In the genomic region with DNA sequence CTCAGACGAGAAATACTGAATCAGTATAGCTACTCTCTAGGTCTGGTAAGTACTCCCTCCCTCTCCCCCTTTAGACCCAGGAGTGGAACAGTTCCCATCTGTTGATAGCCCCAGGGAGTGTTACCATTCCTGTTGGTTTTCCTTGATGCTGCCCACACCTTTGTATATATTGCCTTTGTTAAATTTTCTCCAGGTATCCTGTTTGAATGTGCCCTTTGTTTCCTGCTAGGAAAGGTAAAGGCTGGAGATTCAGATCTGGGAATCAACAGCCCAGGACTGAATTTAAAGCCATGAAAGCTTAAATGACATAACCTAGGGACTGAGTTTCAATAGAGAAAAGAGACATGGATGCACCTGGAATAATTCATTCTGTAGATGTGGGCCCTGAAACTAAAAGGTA, we compare ENCODE assay signal across 16 cellular contexts.
A peak's percentile ranks its signal among the peaks of the same experiment; 100 is the strongest.
DNase-seq lines count a peak whose midpoint lies in the region; ATAC-seq and TF ChIP-seq lines count a peak whose summit lies in the region.
"Had no signal": no experiment of that assay in that cellular context is flagged by ENCODE, and none has a peak within 500 bp of the region (broad histone marks: within the 10 kb centered on the region; RNA-seq: fewer than 3 reads in every experiment).

No MANE protein-coding gene starts in this region.

- no peak overlapping the region for H3K27ac Mint-ChIP-seq in WTC11
- no peak overlapping the region for H3K27ac Mint-ChIP-seq in activated CD4-positive, alpha-beta T cell treated with anti-CD3 and anti-CD28 coated beads, Interleukin-2, amount 10 ng/mL, durations not matched to agents 24 days and 14 days
- H3K27ac Mint-ChIP-seq: CD8-positive, alpha-beta memory T cell; H9 had no signal

- no peak overlapping the region for H3K4me3 Mint-ChIP-seq in WTC11
- H3K4me3 Mint-ChIP-seq in activated CD4-positive, alpha-beta T cell treated with anti-CD3 and anti-CD28 coated beads, Interleukin-2, amount 10 ng/mL, durations not matched to agents 24 days and 14 days: no peak overlapping the region
- H3K4me3 Mint-ChIP-seq: CD8-positive, alpha-beta memory T cell; H9 had no signal

- no peaks in the 10 kb centered on the region for H3K9me3 ChIP-seq in mucosa of descending colon
- H3K9me3 ChIP-seq: BLaER1 had no signal

- H3K36me3 Mint-ChIP-seq in WTC11: no peaks in the 10 kb centered on the region
- no peaks in the 10 kb centered on the region for H3K36me3 Mint-ChIP-seq in activated CD4-positive, alpha-beta T cell treated with anti-CD3 and anti-CD28 coated beads, Interleukin-2, amount 10 ng/mL, durations not matched to agents 24 days and 14 days (ENCODE audit: low read depth)

- peak; percentile 59 for DNase-seq in NCI-H2171 treated with DMSO at 0.1 percent for 48 hours (lab: John Stamatoyannopoulos, UW)
- no peak for DNase-seq in NCI-H2171 (lab: John Stamatoyannopoulos, UW)
- DNase-seq in NCI-H146 treated with DMSO at 0.1 percent for 48 hours (lab: John Stamatoyannopoulos, UW; ENCODE audit: unreplicated experiment): peak; percentile 80
- no peak for DNase-seq in WTC11 (ENCODE audit: low spot score)
- peak in 1 of 3 donors; percentile 14 for DNase-seq in mucosa of descending colon
- DNase-seq in D341Med (ENCODE audit: low spot score): no peak
- no peak for DNase-seq in OCI-M1 (lab: John Stamatoyannopoulos, UW)
- no peak for DNase-seq in activated CD4-positive, alpha-beta T cell treated with anti-CD3 and anti-CD28 coated beads, Interleukin-2, amount 10 ng/mL, durations not matched to agents 24 days and 14 days
- DNase-seq: 8988T; AML-193; CD8-positive, alpha-beta memory T cell; DMS 273 treated with DMSO at 0.1 percent for 48 hours; GM23248; H9 had no signal

- no peaks in the 10 kb centered on the region for H3K9me3 Mint-ChIP-seq in WTC11
- peaks cover 4% of the 10 kb centered on the region for H3K9me3 Mint-ChIP-seq in activated CD4-positive, alpha-beta T cell treated with anti-CD3 and anti-CD28 coated beads, Interleukin-2, amount 10 ng/mL, durations not matched to agents 24 days and 14 days
- H3K9me3 Mint-ChIP-seq: H9 had no signal

- H3K4me1 ChIP-seq in mucosa of descending colon (ENCODE audit: low read depth): no peaks in the 10 kb centered on the region
- H3K4me1 ChIP-seq: BLaER1 had no signal

- no peak for TF ChIP-seq CTCF in WTC11 (IDR thresholded peaks at IDR 0.05)
- no peak for TF ChIP-seq CTCF in mucosa of descending colon (IDR thresholded peaks at IDR 0.05)

- ATAC-seq in WTC11: no peak; the same call in 1 of the 2 replicates
- peak; percentile 96 for ATAC-seq in mucosa of descending colon

- H3K4me1 Mint-ChIP-seq in WTC11: peaks cover 17% of the 10 kb centered on the region
- no peaks in the 10 kb centered on the region for H3K4me1 Mint-ChIP-seq in activated CD4-positive, alpha-beta T cell treated with anti-CD3 and anti-CD28 coated beads, Interleukin-2, amount 10 ng/mL, durations not matched to agents 24 days and 14 days
- H3K4me1 Mint-ChIP-seq: CD8-positive, alpha-beta memory T cell had no signal

- CTCF ChIA-PET in WTC11 (lab: Charles Lee): no interaction called here

- no peaks in the 10 kb centered on the region for H3K36me3 ChIP-seq in mucosa of descending colon (ENCODE audit: low read depth)
- H3K36me3 ChIP-seq: BLaER1 had no signal

- H3K4me3 ChIP-seq in mucosa of descending colon: no peak overlapping the region
- H3K4me3 ChIP-seq: BLaER1, GM12878, GM23248 had no signal

- intact Hi-C loops in mucosa of descending colon (cut with DNase I, micrococcal nuclease): no loop called here
- intact Hi-C loops in activated CD4-positive, alpha-beta T cell treated with anti-CD3 and anti-CD28 coated beads, Interleukin-2, amount 10 ng/mL, durations not matched to agents 24 days and 14 days (cut with micrococcal nuclease): no loop called here

- H3K27me3 Mint-ChIP-seq in WTC11 (ENCODE audit: low read depth): peaks cover 25% of the 10 kb centered on the region
- H3K27me3 Mint-ChIP-seq in activated CD4-positive, alpha-beta T cell treated with anti-CD3 and anti-CD28 coated beads, Interleukin-2, amount 10 ng/mL, durations not matched to agents 24 days and 14 days: peaks cover 23% of the 10 kb centered on the region

- POLR2A ChIA-PET in WTC11 (lab: Charles Lee): no interaction called here

TF ChIP-seq in WTC11, 78 proteins besides CTCF, POLR2A, EP300 and RAD21:
- peak; percentile 41 for TF ChIP-seq GABPB1 (CRISPR knock-in tag; IDR thresholded peaks at IDR 0.05)
- TF ChIP-seq, protein P1, sequence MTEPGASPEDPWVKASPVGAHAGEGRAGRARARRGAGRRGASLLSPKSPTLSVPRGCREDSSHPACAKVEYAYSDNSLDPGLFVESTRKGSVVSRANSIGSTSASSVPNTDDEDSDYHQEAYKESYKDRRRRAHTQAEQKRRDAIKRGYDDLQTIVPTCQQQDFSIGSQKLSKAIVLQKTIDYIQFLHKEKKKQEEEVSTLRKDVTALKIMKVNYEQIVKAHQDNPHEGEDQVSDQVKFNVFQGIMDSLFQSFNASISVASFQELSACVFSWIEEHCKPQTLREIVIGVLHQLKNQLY (CRISPR knock-in tag; IDR thresholded peaks at IDR 0.05): no peak
TF ChIP-seq in WTC11: peak in this region for 1.

Comparison
In these comparisons a context has a peak if more than half of its experiments do, and no peak if none do; other contexts are left out.
1. DNase-seq: peak in NCI-H2171 treated with DMSO at 0.1 percent for 48 hours (single experiment) and NCI-H146 treated with DMSO at 0.1 percent for 48 hours (single experiment); none in NCI-H2171 (single experiment), WTC11 (single experiment), D341Med (single experiment), OCI-M1 (single experiment) and activated CD4-positive, alpha-beta T cell treated with anti-CD3 and anti-CD28 coated beads, Interleukin-2, amount 10 ng/mL, durations not matched to agents 24 days and 14 days (single experiment).